In genomic region chr3:128994173-128994512, GRCh38 we compare ENCODE assay signal across 8 cellular contexts. TPM values are rescaled to one million over a fixed set of nuclear protein-coding genes. Genes with fewer than 3 reads are reported as not detected.
DNase-seq lines count a peak whose midpoint lies in the region; ATAC-seq and TF ChIP-seq lines count a peak whose summit lies in the region.

No MANE protein-coding gene starts in this region.

- H3K79me2 ChIP-seq in Karpas-422 (ENCODE audit: low read length): no peaks in the 10 kb centered on the region

- no peak for ATAC-seq in HG03354 (IDR thresholded peaks at IDR 0.05; ENCODE audit: poor library complexity, severe bottlenecking, unreplicated experiment)

- no peaks in the 10 kb centered on the region for H4K20me1 ChIP-seq in Karpas-422 (ENCODE audit: insufficient read depth, low read depth, low read length)

- H3K9me3 ChIP-seq in Karpas-422 (ENCODE audit: low read length): no peaks in the 10 kb centered on the region
- H3K9me3 ChIP-seq in effector memory CD4-positive, alpha-beta T cell (ENCODE audit: control insufficient read depth, low read length): no peaks in the 10 kb centered on the region
- no peaks in the 10 kb centered on the region for H3K9me3 ChIP-seq in neuron (ENCODE audit: low read length)
- no peaks in the 10 kb centered on the region; the same call in 1 of the 2 replicates for H3K9me3 ChIP-seq in MG63

- H3K4me3 ChIP-seq in BJ (ENCODE audit: low read depth, low read length): peak overlapping the region; percentile 37
- H3K4me3 ChIP-seq in Karpas-422 (ENCODE audit: low read length): no peak overlapping the region
- peak overlapping the region; percentile 49 for H3K4me3 ChIP-seq in effector memory CD4-positive, alpha-beta T cell (ENCODE audit: insufficient read depth, low read depth, low read length, poor library complexity, severe bottlenecking)
- peak overlapping the region; percentile 55 for H3K4me3 ChIP-seq in neuron (ENCODE audit: low read length)
- no peak overlapping the region for H3K4me3 ChIP-seq in MG63

- no peaks in the 10 kb centered on the region for H3K9me2 ChIP-seq in Karpas-422 (replicated peaks; ENCODE audit: insufficient read depth, low read length)

- H2AFZ ChIP-seq in Karpas-422 (ENCODE audit: low read length) (no peak overlapping the region), neuron (ENCODE audit: low read depth, low read length) (no peak overlapping the region)

- peaks cover 20% of the 10 kb centered on the region for H3K27me3 ChIP-seq in BJ (ENCODE audit: control insufficient read depth, insufficient read depth, low read length)
- no peaks in the 10 kb centered on the region; the same call in 1 of the 2 replicates for H3K27me3 ChIP-seq in Karpas-422 (ENCODE audit: low read length)
- no peaks in the 10 kb centered on the region for H3K27me3 ChIP-seq in effector memory CD4-positive, alpha-beta T cell (replicated peaks; ENCODE audit: control insufficient read depth, insufficient read depth, low read length, poor library complexity, severe bottlenecking)
- H3K27me3 ChIP-seq in neuron (ENCODE audit: insufficient read depth, low read length): no peaks in the 10 kb centered on the region
- peaks cover 14% of the 10 kb centered on the region for H3K27me3 ChIP-seq in MG63

- DNase-seq in BJ (ENCODE audit: low read depth) (peak; percentile 8), Karpas-422 (no peak), MG63 (no peak), NCI-H2029 treated with DMSO at 0.1 percent for 48 hours (lab: John Stamatoyannopoulos, UW) (no peak)
- DNase-seq in effector memory CD4-positive, alpha-beta T cell: no peak
- no peak for DNase-seq in effector CD8-positive, alpha-beta T cell (lab: John Stamatoyannopoulos, UW)

- TF ChIP-seq CTCF in BJ (IDR thresholded peaks at IDR 0.05; ENCODE audit: insufficient read depth, low read depth, low read length): no peak

- H3K4me1 ChIP-seq in Karpas-422 (ENCODE audit: low read length) (peaks cover 8% of the 10 kb centered on the region), neuron (ENCODE audit: insufficient read depth, low read length) (peaks cover 56% of the 10 kb centered on the region)
- peaks cover 12% of the 10 kb centered on the region for H3K4me1 ChIP-seq in effector memory CD4-positive, alpha-beta T cell (ENCODE audit: control insufficient read depth, insufficient read depth, low read length, poor library complexity, severe bottlenecking)

- no peak overlapping the region; the same call in 1 of the 2 replicates for H3K9ac ChIP-seq in Karpas-422 (ENCODE audit: low read length)

- POLR2A ChIA-PET in BJ (lab: Charles Lee): no interaction called here

- no peaks in the 10 kb centered on the region for H3K36me3 ChIP-seq in BJ (ENCODE audit: control insufficient read depth, insufficient read depth, low read length)
- no peaks in the 10 kb centered on the region for H3K36me3 ChIP-seq in Karpas-422 (ENCODE audit: insufficient read depth, low read length)
- no peaks in the 10 kb centered on the region for H3K36me3 ChIP-seq in effector memory CD4-positive, alpha-beta T cell (ENCODE audit: control insufficient read depth, insufficient read depth, low read length)
- peaks cover 2% of the 10 kb centered on the region for H3K36me3 ChIP-seq in neuron (ENCODE audit: insufficient read depth, low read length)
- H3K36me3 ChIP-seq in MG63: no peaks in the 10 kb centered on the region

- no peak overlapping the region for H3K27ac ChIP-seq in Karpas-422 (ENCODE audit: low read length)
- H3K27ac ChIP-seq in effector memory CD4-positive, alpha-beta T cell (ENCODE audit: insufficient read depth, low read length, poor library complexity, severe bottlenecking): peak overlapping the region; percentile 57

- CTCF ChIA-PET in BJ (lab: Yijun Ruan, JAX): interaction anchor here (1.1 to 3.3 kb wide), 3 partner anchors 24 to 59 kb away, joined by 3 to 19 read pairs (median 8); no protein-coding TSS in a partner anchor

- H3K4me2 ChIP-seq in Karpas-422 (ENCODE audit: low read depth, low read length, poor library complexity, severe bottlenecking): peak overlapping the region; percentile 53

RNA-seq across cellular contexts. Expression of gene CFAP92, which starts 0.3 kb away (rescaled TPM):
- not detected in 2 replicates for polyA plus RNA-seq in BJ (2011; rRNA removed)
- polyA minus RNA-seq in BJ (2011; rRNA and poly(A)+ RNA removed): 0.09 TPM in 1 of 2 replicates, not detected in the other
- total RNA-seq in Karpas-422 (2014; rRNA removed; shearing (Covaris generic); ENCODE audit: low replicate concordance): not detected in 2 replicates
- not detected in 2 replicates for total RNA-seq in MG63 (2014; rRNA removed; shearing (Covaris generic); ENCODE audit: low replicate concordance)

RNA-seq across cellular contexts. Expression of gene EFCC1, which starts 7.0 kb away (rescaled TPM):
- not detected in 2 replicates for polyA plus RNA-seq in BJ (2011; rRNA removed)
- polyA minus RNA-seq in BJ (2011; rRNA and poly(A)+ RNA removed): not detected in 2 replicates
- total RNA-seq in Karpas-422 (2014; rRNA removed; shearing (Covaris generic); ENCODE audit: low replicate concordance): not detected in 2 replicates
- total RNA-seq in MG63 (2014; rRNA removed; shearing (Covaris generic); ENCODE audit: low replicate concordance): not detected in 2 replicates

Comparison
In these comparisons a context has a peak if more than half of its experiments do, and no peak if none do; other contexts are left out.
1. H3K4me3 ChIP-seq: peak in BJ (single experiment), effector memory CD4-positive, alpha-beta T cell (single experiment) and neuron (single experiment); none in Karpas-422 (single experiment) and MG63 (single experiment).